ENCODE assay signal across 8 cellular contexts in the genomic region with DNA sequence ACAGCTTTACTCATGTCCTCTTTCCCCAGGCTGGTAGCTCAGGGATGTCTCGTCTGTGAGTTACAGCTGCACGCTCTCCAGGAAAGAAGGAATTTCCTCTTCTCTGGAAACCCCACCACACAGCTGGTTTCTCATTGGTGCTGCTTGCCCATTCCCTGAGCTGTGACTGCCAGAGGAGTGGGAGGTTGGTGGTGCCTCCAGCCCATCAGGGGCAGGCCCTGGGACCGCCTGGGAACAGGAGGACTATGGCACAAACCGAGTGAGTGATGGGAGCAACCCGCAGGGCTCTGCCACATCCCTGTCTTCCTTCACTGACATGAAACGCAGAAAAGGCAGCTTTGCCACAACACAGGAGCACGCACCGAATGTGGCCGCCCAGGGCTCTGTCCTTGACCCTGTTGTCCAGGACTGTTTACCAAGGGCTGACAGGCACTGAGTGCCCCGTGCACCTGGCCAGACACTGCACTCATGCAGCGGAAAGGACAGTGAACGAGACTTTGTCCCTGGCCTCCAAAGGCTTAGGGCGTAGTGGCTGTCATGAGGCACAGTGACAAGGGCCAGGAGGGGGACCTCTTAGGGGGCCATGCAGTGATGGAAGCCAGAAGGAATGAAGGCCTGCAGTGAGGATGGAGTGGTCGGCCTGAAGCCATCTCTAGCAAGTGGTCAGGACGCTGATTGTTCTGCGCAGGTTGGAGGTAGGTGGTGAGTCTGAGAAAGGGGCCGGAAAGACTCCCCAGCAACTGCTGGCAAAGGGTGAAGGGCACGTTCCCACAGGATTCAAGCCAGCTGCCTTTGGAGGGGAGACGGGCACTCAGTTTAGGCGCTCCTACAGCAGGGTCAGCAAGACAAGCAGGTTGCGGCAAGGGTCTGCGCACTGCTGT. TPM values are rescaled to one million over a fixed set of nuclear protein-coding genes. Genes with fewer than 3 reads are reported as not detected.
DNase-seq lines count a peak whose midpoint lies in the region; ATAC-seq and TF ChIP-seq lines count a peak whose summit lies in the region.

No MANE protein-coding gene starts in this region.

- TF ChIP-seq CTCF in type B pancreatic cell (conservative IDR thresholded peaks at IDR 0.05), result no peak

- peaks cover 40% of the 10 kb centered on the region for H3K4me1 Mint-ChIP-seq in activated naive CD4-positive, alpha-beta T cell treated with anti-CD3 and anti-CD28 coated beads, Interleukin-2, amount 50 U/mL, for 24 hours
- peaks cover 44% of the 10 kb centered on the region for H3K4me1 Mint-ChIP-seq in activated naive CD8-positive, alpha-beta T cell treated with anti-CD3 and anti-CD28 coated beads for 36 hours
- peaks cover 16% of the 10 kb centered on the region for H3K4me1 Mint-ChIP-seq in type B pancreatic cell (ENCODE audit: unreplicated experiment)

- in situ Hi-C loops in KBM-7 (cut with MboI; ENCODE audit: low pct_unique_long_range_greater_than_20kb, low sequenced_read_pairs), result no loop called here

- peaks cover 16% of the 10 kb centered on the region for H3K36me3 Mint-ChIP-seq in activated naive CD4-positive, alpha-beta T cell treated with anti-CD3 and anti-CD28 coated beads, Interleukin-2, amount 50 U/mL, for 24 hours
- peaks cover 57% of the 10 kb centered on the region for H3K36me3 Mint-ChIP-seq in activated naive CD8-positive, alpha-beta T cell treated with anti-CD3 and anti-CD28 coated beads for 36 hours
- peaks cover 16% of the 10 kb centered on the region for H3K36me3 Mint-ChIP-seq in type B pancreatic cell

- no peak for DNase-seq in activated naive CD4-positive, alpha-beta T cell treated with anti-CD3 and anti-CD28 coated beads, Interleukin-2, amount 50 U/mL, for 16 hours
- no peak for DNase-seq in activated naive CD8-positive, alpha-beta T cell treated with anti-CD3 and anti-CD28 coated beads for 36 hours
- peak; percentile 93 for DNase-seq in left lobe of liver (ENCODE audit: low spot score)
- no peak for DNase-seq in type B pancreatic cell (ENCODE audit: extremely low spot score, unreplicated experiment)
- no peak for DNase-seq in dedifferentiated amniotic fluid mesenchymal stem cell (ENCODE audit: extremely low spot score)
- no peak for DNase-seq in KBM-7

- H3K4me3 Mint-ChIP-seq in activated naive CD4-positive, alpha-beta T cell treated with anti-CD3 and anti-CD28 coated beads, Interleukin-2, amount 50 U/mL, for 24 hours, result peak overlapping the region; percentile 92
- H3K4me3 Mint-ChIP-seq in activated naive CD8-positive, alpha-beta T cell treated with anti-CD3 and anti-CD28 coated beads for 36 hours, result peak overlapping the region; percentile 94
- H3K4me3 Mint-ChIP-seq in type B pancreatic cell, result peak overlapping the region; percentile 89

- H3K27ac Mint-ChIP-seq in activated naive CD4-positive, alpha-beta T cell treated with anti-CD3 and anti-CD28 coated beads, Interleukin-2, amount 50 U/mL, for 24 hours, result peak overlapping the region; percentile 90
- H3K27ac Mint-ChIP-seq in activated naive CD8-positive, alpha-beta T cell treated with anti-CD3 and anti-CD28 coated beads for 36 hours, result peak overlapping the region; percentile 90
- H3K27ac Mint-ChIP-seq in type B pancreatic cell, result peak overlapping the region; percentile 72

- no peaks in the 10 kb centered on the region for H3K27me3 Mint-ChIP-seq in activated naive CD4-positive, alpha-beta T cell treated with anti-CD3 and anti-CD28 coated beads, Interleukin-2, amount 50 U/mL, for 24 hours
- H3K27me3 Mint-ChIP-seq in activated naive CD8-positive, alpha-beta T cell treated with anti-CD3 and anti-CD28 coated beads for 36 hours, result no peaks in the 10 kb centered on the region
- H3K27me3 Mint-ChIP-seq in type B pancreatic cell, result no peaks in the 10 kb centered on the region

- H3K9me3 Mint-ChIP-seq in activated naive CD4-positive, alpha-beta T cell treated with anti-CD3 and anti-CD28 coated beads, Interleukin-2, amount 50 U/mL, for 24 hours, result no peaks in the 10 kb centered on the region
- H3K9me3 Mint-ChIP-seq in activated naive CD8-positive, alpha-beta T cell treated with anti-CD3 and anti-CD28 coated beads for 36 hours, result no peaks in the 10 kb centered on the region
- H3K9me3 Mint-ChIP-seq in type B pancreatic cell, result no peaks in the 10 kb centered on the region

- ATAC-seq in left lobe of liver (peak; percentile 69), GM19397 (IDR thresholded peaks at IDR 0.05; ENCODE audit: unreplicated experiment) (no peak)

RNA-seq across cellular contexts. Expression of a gene that starts 1.7 kb away (rescaled TPM):
- 10 to 100 TPM; 91.6 to 92.2 TPM for total RNA-seq in activated naive CD8-positive, alpha-beta T cell treated with anti-CD3 and anti-CD28 coated beads for 36 hours
- total RNA-seq in left lobe of liver, result 127 TPM
- 194 and 298 TPM in 2 replicates for total RNA-seq in type B pancreatic cell (ENCODE audit: low replicate concordance)

RNA-seq across cellular contexts. Expression of a gene that starts 6.3 kb away (rescaled TPM):
- total RNA-seq in activated naive CD8-positive, alpha-beta T cell treated with anti-CD3 and anti-CD28 coated beads for 36 hours, result 100 to 1,000 TPM; 181 to 182 TPM
- total RNA-seq in left lobe of liver (52.9 TPM), type B pancreatic cell (ENCODE audit: low replicate concordance) (98.9 and 108 TPM in 2 replicates)

RNA-seq across cellular contexts. Expression of a gene that starts 20.3 kb away (rescaled TPM):
- total RNA-seq in activated naive CD8-positive, alpha-beta T cell treated with anti-CD3 and anti-CD28 coated beads for 36 hours, result not detected
- 1.0 TPM for total RNA-seq in left lobe of liver
- total RNA-seq in type B pancreatic cell (ENCODE audit: low replicate concordance), result 7.6 and 11.1 TPM in 2 replicates

RNA-seq across cellular contexts. Expression of a gene that starts 25.8 kb away (rescaled TPM):
- total RNA-seq in activated naive CD8-positive, alpha-beta T cell treated with anti-CD3 and anti-CD28 coated beads for 36 hours, result 100 to 1,000 TPM; 143 to 144 TPM
- total RNA-seq in left lobe of liver (130 TPM), type B pancreatic cell (ENCODE audit: low replicate concordance) (122 and 143 TPM in 2 replicates)

RNA-seq across cellular contexts. Expression of a gene that starts 34.7 kb away (rescaled TPM):
- under 1 TPM; 0.25 to 0.44 TPM for total RNA-seq in activated naive CD8-positive, alpha-beta T cell treated with anti-CD3 and anti-CD28 coated beads for 36 hours
- total RNA-seq in left lobe of liver (91.0 TPM), type B pancreatic cell (ENCODE audit: low replicate concordance) (44.5 and 49.9 TPM in 2 replicates)
